Comparison of ENCODE assay signal across 28 cellular contexts in genomic region chr14:75655235-75655634, GRCh38.
"Had no signal": no experiment of that assay in that cellular context is flagged by ENCODE, and none has a peak within 500 bp of the region (broad histone marks: within the 10 kb centered on the region; RNA-seq: fewer than 3 reads in every experiment).

No MANE protein-coding gene starts in this region.

- H3K4me2 ChIP-seq: neural progenitor cell had no signal

- H3K4me3 ChIP-seq: neural progenitor cell, ovary, psoas muscle, right lobe of liver, sigmoid colon, stomach, thoracic aorta, thyroid gland, tibial nerve, upper lobe of left lung, vagina had no signal

- FAIRE-seq: small intestine, urothelium cell line had no signal

- H3K9me3 Mint-ChIP-seq: naive thymus-derived CD4-positive, alpha-beta T cell; natural killer cell; nephron; neural progenitor cell had no signal

- H3K27ac ChIP-seq: neural progenitor cell, ovary, parathyroid adenoma, psoas muscle, right lobe of liver, sigmoid colon, stomach, thoracic aorta, thyroid gland, upper lobe of left lung, vagina had no signal

- H3K79me2 ChIP-seq: parathyroid adenoma had no signal

- H3K27me3 Mint-ChIP-seq: naive thymus-derived CD4-positive, alpha-beta T cell; progenitor cell of endocrine pancreas had no signal

- H3K9ac ChIP-seq: neural progenitor cell, parathyroid adenoma had no signal

- H3K9me3 ChIP-seq: ovary, psoas muscle, right lobe of liver, sigmoid colon, stomach, thoracic aorta, thyroid gland, tibial nerve, upper lobe of left lung, vagina had no signal

- H3K4me3 Mint-ChIP-seq: naive thymus-derived CD4-positive, alpha-beta T cell; natural killer cell; nephron; neural progenitor cell had no signal

- H2AFZ ChIP-seq: neural progenitor cell, parathyroid adenoma had no signal

- H3K36me3 ChIP-seq: neural progenitor cell, ovary had no signal

- H3K27ac Mint-ChIP-seq: nephron, neural progenitor cell, progenitor cell of endocrine pancreas had no signal

- H3K4me1 ChIP-seq: parathyroid adenoma had no signal

- H3K27me3 ChIP-seq: neural progenitor cell, ovary, right lobe of liver, sigmoid colon, stomach, thyroid gland, tibial nerve, upper lobe of left lung, vagina had no signal

- ATAC-seq: naive thymus-derived CD4-positive, alpha-beta T cell; natural killer cell; psoas muscle; right cardiac atrium; right lobe of liver; stimulated activated naive CD8-positive, alpha-beta T cell treated with anti-CD3 and anti-CD28 coated beads, Interleukin-15, Interleukin-2, amounts not matched to agents 100 U/mL and 50 U/mL, for 24 hours had no signal

- DNase-seq: naive thymus-derived CD4-positive, alpha-beta T cell; natural killer cell; occipital lobe; ovary; posterior cingulate gyrus; psoas muscle; right cardiac atrium; right lobe of liver; sigmoid colon; small intestine; stimulated activated CD4-positive, alpha-beta T cell treated with anti-CD3 and anti-CD28 coated beads, Interleukin-15, amount 100 ng/mL, for 24 hours; stimulated activated CD4-positive, alpha-beta T cell treated with anti-CD3 and anti-CD28 coated beads, Interleukin-4, amount 100 ng/mL, for 1 hour; stimulated activated CD4-positive, alpha-beta T cell treated with anti-CD3 and anti-CD28 coated beads, Interleukin-4, amount 100 ng/mL, for 4 hours; stimulated activated CD8-positive, alpha-beta memory T cell treated with anti-CD3 and anti-CD28 coated beads, Interleukin-4, amount 100 ng/mL, for 48 hours; stimulated activated naive CD4-positive, alpha-beta T cell; stimulated activated naive CD8-positive, alpha-beta T cell treated with anti-CD3 and anti-CD28 coated beads, Interleukin-15, Interleukin-2, amounts not matched to agents 100 U/mL and 50 U/mL, for 24 hours; stomach; thyroid gland; trophoblast cell; upper lobe of left lung had no signal
